8 cellular contexts compared by ENCODE assay signal in the genomic region with DNA sequence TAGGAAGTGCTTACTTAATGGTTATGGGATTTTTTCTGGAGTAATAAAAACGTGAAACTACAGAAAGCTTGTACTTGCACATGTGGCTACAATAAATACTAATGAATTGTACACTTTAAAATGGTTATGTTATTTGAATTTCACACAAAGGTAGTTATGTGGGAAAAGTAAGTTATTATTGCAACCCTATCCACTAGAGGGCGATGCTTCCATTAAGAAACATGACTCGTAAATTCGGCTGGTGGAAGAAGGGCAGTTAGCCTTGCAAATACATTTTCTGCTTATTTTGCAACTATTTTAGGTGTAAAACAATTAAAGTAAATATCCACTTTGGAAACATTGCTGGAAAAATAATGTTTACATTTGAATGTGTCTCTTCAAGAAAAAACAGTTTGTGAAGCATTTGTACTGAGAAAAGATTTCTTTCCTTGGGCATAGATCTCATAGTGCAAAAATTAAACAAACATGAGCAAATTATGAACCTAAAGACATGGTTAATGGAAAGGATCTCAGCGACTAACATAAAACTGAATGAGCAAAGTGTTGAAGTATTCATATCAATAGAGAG.
A peak's percentile ranks its signal among the peaks of the same experiment; 100 is the strongest.
DNase-seq lines count a peak whose midpoint lies in the region; TF ChIP-seq lines count a peak whose summit lies in the region.

No MANE protein-coding gene starts in this region.

- H3K4me3 ChIP-seq in Karpas-422 (ENCODE audit: low read length) (no peak overlapping the region), endodermal cell (ENCODE audit: low read length) (no peak overlapping the region), neural cell (ENCODE audit: low read length) (no peak overlapping the region)

- no peak overlapping the region for H3K9ac ChIP-seq in Karpas-422 (ENCODE audit: low read length)
- H3K9ac ChIP-seq in endodermal cell (ENCODE audit: extremely low read depth, low read length, poor library complexity, severe bottlenecking), result no peak overlapping the region
- H3K9ac ChIP-seq in neural cell (ENCODE audit: low read length), result no peak overlapping the region

- H3K27me3 Mint-ChIP-seq in endodermal cell (ENCODE audit: insufficient read depth), result no peaks in the 10 kb centered on the region
- H3K27me3 Mint-ChIP-seq in activated naive CD8-positive, alpha-beta T cell treated with anti-CD3 and anti-CD28 coated beads for 36 hours, result peaks cover 15% of the 10 kb centered on the region

- no peaks in the 10 kb centered on the region for H3F3A ChIP-seq in neural cell (ENCODE audit: insufficient read depth, low read length, poor library complexity, severe bottlenecking)

- no peak overlapping the region for H3K4me2 ChIP-seq in Karpas-422 (ENCODE audit: low read depth, low read length, poor library complexity, severe bottlenecking)
- H3K4me2 ChIP-seq in neural cell (ENCODE audit: low read length), result no peak overlapping the region

- H3K4me1 Mint-ChIP-seq in endodermal cell, result peaks cover 13% of the 10 kb centered on the region
- peaks cover 6% of the 10 kb centered on the region for H3K4me1 Mint-ChIP-seq in activated naive CD8-positive, alpha-beta T cell treated with anti-CD3 and anti-CD28 coated beads for 36 hours

- H3K27ac Mint-ChIP-seq in endodermal cell, result no peak overlapping the region
- no peak overlapping the region for H3K27ac Mint-ChIP-seq in activated naive CD8-positive, alpha-beta T cell treated with anti-CD3 and anti-CD28 coated beads for 36 hours

- DNase-seq in DMS153 treated with DMSO at 0.1 percent for 48 hours (lab: John Stamatoyannopoulos, UW; ENCODE audit: unreplicated experiment) (peak; percentile 70), GM20000 (ENCODE audit: low spot score) (peak; percentile 9), Karpas-422 (peak; percentile 85), OCI-M1 (lab: John Stamatoyannopoulos, UW) (peak; percentile 85), endodermal cell (no peak)
- DNase-seq in activated naive CD8-positive, alpha-beta T cell treated with anti-CD3 and anti-CD28 coated beads for 36 hours, result no peak
- DNase-seq in activated naive CD4-positive, alpha-beta T cell treated with Interleukin-2 at 50 U/mL for 16 hours, result no peak

- TF ChIP-seq RAD21 in neural cell (conservative IDR thresholded peaks at IDR 0.05), result peak; percentile 90

- H3K4me1 ChIP-seq in Karpas-422 (ENCODE audit: low read length) (no peaks in the 10 kb centered on the region), endodermal cell (ENCODE audit: control insufficient read depth, insufficient read depth, low read length) (no peaks in the 10 kb centered on the region)

- H3K9me3 ChIP-seq in Karpas-422 (ENCODE audit: low read length) (no peaks in the 10 kb centered on the region), endodermal cell (ENCODE audit: control insufficient read depth, low read length) (no peaks in the 10 kb centered on the region), neural cell (ENCODE audit: low read length) (no peaks in the 10 kb centered on the region)

- H2AFZ ChIP-seq in Karpas-422 (ENCODE audit: low read length), result no peak overlapping the region
- H2AFZ ChIP-seq in neural cell (ENCODE audit: low read depth, low read length), result no peak overlapping the region

- H3K27me3 ChIP-seq in Karpas-422 (ENCODE audit: low read length) (no peaks in the 10 kb centered on the region), endodermal cell (ENCODE audit: control insufficient read depth, insufficient read depth, low read length, poor library complexity, severe bottlenecking) (no peaks in the 10 kb centered on the region), neural cell (ENCODE audit: insufficient read depth, low read depth, low read length) (no peaks in the 10 kb centered on the region)

- H3K27ac ChIP-seq in Karpas-422 (ENCODE audit: low read length) (no peak overlapping the region), endodermal cell (ENCODE audit: low read depth, low read length) (no peak overlapping the region), neural cell (ENCODE audit: low read length) (no peak overlapping the region)

- no peaks in the 10 kb centered on the region for H3K79me2 ChIP-seq in Karpas-422 (ENCODE audit: low read length)
- no peaks in the 10 kb centered on the region for H3K79me2 ChIP-seq in neural cell (replicated peaks; ENCODE audit: insufficient read depth, low read length)

- H3K4me3 Mint-ChIP-seq in endodermal cell, result no peak overlapping the region
- no peak overlapping the region for H3K4me3 Mint-ChIP-seq in activated naive CD8-positive, alpha-beta T cell treated with anti-CD3 and anti-CD28 coated beads for 36 hours

- H3K36me3 ChIP-seq in Karpas-422 (ENCODE audit: insufficient read depth, low read length) (no peaks in the 10 kb centered on the region), endodermal cell (ENCODE audit: control insufficient read depth, insufficient read depth, low read length) (no peaks in the 10 kb centered on the region), neural cell (ENCODE audit: insufficient read depth, low read length) (no peaks in the 10 kb centered on the region)

- H3K9me2 ChIP-seq in Karpas-422 (replicated peaks; ENCODE audit: insufficient read depth, low read length), result no peaks in the 10 kb centered on the region
- no peaks in the 10 kb centered on the region for H3K9me2 ChIP-seq in neural cell (ENCODE audit: insufficient read depth, low read length)

- TF ChIP-seq EP300 in neural cell (conservative IDR thresholded peaks at IDR 0.05; ENCODE audit: poor library complexity, severe bottlenecking), result no peak

- TF ChIP-seq CTCF in GM20000 (IDR thresholded peaks at IDR 0.05; ENCODE audit: extremely low read depth, missing control alignments) (no peak), endodermal cell (conservative IDR thresholded peaks at IDR 0.05) (peak; percentile 91), neural cell (IDR thresholded peaks at IDR 0.05; ENCODE audit: poor library complexity, severe bottlenecking) (peak; percentile 86)

- H3K9me3 Mint-ChIP-seq in endodermal cell, result no peaks in the 10 kb centered on the region
- no peaks in the 10 kb centered on the region for H3K9me3 Mint-ChIP-seq in activated naive CD8-positive, alpha-beta T cell treated with anti-CD3 and anti-CD28 coated beads for 36 hours

- no peaks in the 10 kb centered on the region for H4K20me1 ChIP-seq in Karpas-422 (ENCODE audit: insufficient read depth, low read depth, low read length)
- H4K20me1 ChIP-seq in neural cell (ENCODE audit: insufficient read depth), result no peaks in the 10 kb centered on the region

- WGBS in endodermal cell (ENCODE audit: insufficient coverage in 1 of 2, insufficient read length in 1 of 2), 2 experiments, result 0 to 8% methylated on average over 1 to 5 of the region's 5 CpGs

- no peaks in the 10 kb centered on the region for H3K36me3 Mint-ChIP-seq in endodermal cell (ENCODE audit: low read depth)
- H3K36me3 Mint-ChIP-seq in activated naive CD8-positive, alpha-beta T cell treated with anti-CD3 and anti-CD28 coated beads for 36 hours, result no peaks in the 10 kb centered on the region

TF ChIP-seq in neural cell, 6 proteins besides CTCF, POLR2A, EP300 and RAD21:
- TF ChIP-seq, protein P1, sequence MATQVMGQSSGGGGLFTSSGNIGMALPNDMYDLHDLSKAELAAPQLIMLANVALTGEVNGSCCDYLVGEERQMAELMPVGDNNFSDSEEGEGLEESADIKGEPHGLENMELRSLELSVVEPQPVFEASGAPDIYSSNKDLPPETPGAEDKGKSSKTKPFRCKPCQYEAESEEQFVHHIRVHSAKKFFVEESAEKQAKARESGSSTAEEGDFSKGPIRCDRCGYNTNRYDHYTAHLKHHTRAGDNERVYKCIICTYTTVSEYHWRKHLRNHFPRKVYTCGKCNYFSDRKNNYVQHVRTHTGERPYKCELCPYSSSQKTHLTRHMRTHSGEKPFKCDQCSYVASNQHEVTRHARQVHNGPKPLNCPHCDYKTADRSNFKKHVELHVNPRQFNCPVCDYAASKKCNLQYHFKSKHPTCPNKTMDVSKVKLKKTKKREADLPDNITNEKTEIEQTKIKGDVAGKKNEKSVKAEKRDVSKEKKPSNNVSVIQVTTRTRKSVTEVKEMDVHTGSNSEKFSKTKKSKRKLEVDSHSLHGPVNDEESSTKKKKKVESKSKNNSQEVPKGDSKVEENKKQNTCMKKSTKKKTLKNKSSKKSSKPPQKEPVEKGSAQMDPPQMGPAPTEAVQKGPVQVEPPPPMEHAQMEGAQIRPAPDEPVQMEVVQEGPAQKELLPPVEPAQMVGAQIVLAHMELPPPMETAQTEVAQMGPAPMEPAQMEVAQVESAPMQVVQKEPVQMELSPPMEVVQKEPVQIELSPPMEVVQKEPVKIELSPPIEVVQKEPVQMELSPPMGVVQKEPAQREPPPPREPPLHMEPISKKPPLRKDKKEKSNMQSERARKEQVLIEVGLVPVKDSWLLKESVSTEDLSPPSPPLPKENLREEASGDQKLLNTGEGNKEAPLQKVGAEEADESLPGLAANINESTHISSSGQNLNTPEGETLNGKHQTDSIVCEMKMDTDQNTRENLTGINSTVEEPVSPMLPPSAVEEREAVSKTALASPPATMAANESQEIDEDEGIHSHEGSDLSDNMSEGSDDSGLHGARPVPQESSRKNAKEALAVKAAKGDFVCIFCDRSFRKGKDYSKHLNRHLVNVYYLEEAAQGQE (IDR thresholded peaks at IDR 0.05; ENCODE audit: borderline replicate concordance), result no peak
- TF ChIP-seq SMC3 (conservative IDR thresholded peaks at IDR 0.05; ENCODE audit: poor library complexity), result peak; percentile 90

Comparison
In these comparisons a context has a peak if more than half of its experiments do, and no peak if none do; other contexts are left out.
1. DNase-seq: peak in DMS153 treated with DMSO at 0.1 percent for 48 hours (single experiment), GM20000 (single experiment), Karpas-422 (single experiment) and OCI-M1 (single experiment); none in endodermal cell (single experiment), activated naive CD8-positive, alpha-beta T cell treated with anti-CD3 and anti-CD28 coated beads for 36 hours (single experiment) and activated naive CD4-positive, alpha-beta T cell treated with Interleukin-2 at 50 U/mL for 16 hours (single experiment).